In the genomic region with DNA sequence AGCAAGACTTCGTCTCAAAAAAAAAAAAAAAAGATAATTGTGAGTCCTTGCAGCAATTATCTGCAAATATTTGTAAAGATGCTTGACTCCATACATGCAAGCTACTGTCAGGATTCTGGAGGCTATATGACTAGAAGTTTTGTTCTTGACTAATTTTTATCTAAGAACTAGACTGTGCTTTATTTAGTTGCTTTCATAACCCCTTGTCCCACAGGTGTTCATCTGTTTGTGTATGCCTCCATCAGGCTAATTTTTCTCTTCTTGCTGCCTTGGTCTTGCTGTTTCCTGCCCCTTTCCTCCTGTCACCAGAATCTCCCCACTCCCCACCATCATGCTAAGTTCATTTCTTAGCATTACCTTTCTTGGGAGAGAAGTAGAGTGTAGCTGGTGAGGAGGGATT, we compare ENCODE assay signal across 19 cellular contexts.
"Had no signal": no experiment of that assay in that cellular context is flagged by ENCODE, and none has a peak within 500 bp of the region (broad histone marks: within the 10 kb centered on the region; RNA-seq: fewer than 3 reads in every experiment).

No MANE protein-coding gene starts in this region.

- H3K27ac ChIP-seq: ovary, thyroid gland, VCaP had no signal

- H3K9me3 ChIP-seq: mucosa of descending colon, ovary, thyroid gland had no signal

- ATAC-seq: activated naive CD8-positive, alpha-beta T cell treated with anti-CD3 and anti-CD28 coated beads, Interleukin-2, amount 50 U/mL, for 24 hours; activated T-cell treated with anti-CD3 and anti-CD28 coated beads, Interleukin-2, amount 50 U/mL, for 4 hours; mucosa of descending colon; sciatic nerve; stimulated activated memory B cell treated with anti-CD40 and anti-IgM and Interleukin-4, amounts not matched to agents 10 μg/mL and 1 μg/mL and 100 μg/mL, for 72 hours had no signal

- FAIRE-seq: endothelial cell of umbilical vein had no signal

- H3K36me3 ChIP-seq: ovary, thyroid gland had no signal

- H3K27me3 ChIP-seq: ovary, thyroid gland had no signal

- H3K4me3 ChIP-seq: mucosa of descending colon, ovary, thyroid gland had no signal

- DNase-seq: activated CD4-positive, alpha-beta T cell treated with anti-CD3 and anti-CD28 coated beads, Interleukin-2, amount 50 U/mL, for 1 hour; activated CD4-positive, CD25-positive, alpha-beta regulatory T cell treated with anti-CD3 and anti-CD28 coated beads, Interleukin-2, amount 50 U/mL, for 72 hours; activated CD8-positive, alpha-beta memory T cell treated with anti-CD3 and anti-CD28 coated beads, Interleukin-2, amount 50 U/mL, for 4 hours; activated naive CD4-positive, alpha-beta T cell treated with anti-CD3 and anti-CD28 coated beads, Interleukin-2, amount 10 ng/mL, durations not matched to agents 7 days and 5 days; activated naive CD8-positive, alpha-beta T cell treated with anti-CD3 and anti-CD28 coated beads, Interleukin-2, amount 50 U/mL, for 24 hours; activated T-cell treated with anti-CD3 and anti-CD28 coated beads, Interleukin-2, amount 50 U/mL, for 4 hours; aorta; cortex of kidney; effector CD8-positive, alpha-beta T cell; mucosa of descending colon; naive B cell; ovary; stimulated activated CD4-positive, alpha-beta T cell treated with anti-CD3 and anti-CD28 coated beads, Interleukin-4, amount 100 ng/mL, for 4 hours; T-helper 2 cell; thyroid gland had no signal
